ENCODE assay signal across 8 cellular contexts in genomic region chr6:6696867-6697531, GRCh38.
DNase-seq lines count a peak whose midpoint lies in the region; ATAC-seq and TF ChIP-seq lines count a peak whose summit lies in the region.

No MANE protein-coding gene starts in this region.

- no peaks in the 10 kb centered on the region for H3K27me3 ChIP-seq in ascending aorta

- H3K4me1 Mint-ChIP-seq in immature natural killer cell, result no peaks in the 10 kb centered on the region

- H3K27ac Mint-ChIP-seq in immature natural killer cell, result no peak overlapping the region

- no peak overlapping the region for H3K4me3 ChIP-seq in AG09309 (ENCODE audit: control insufficient read depth, low read depth, low read length)
- H3K4me3 ChIP-seq in GM12875 (ENCODE audit: low read depth, low read length), result no peak overlapping the region
- H3K4me3 ChIP-seq in ascending aorta, result no peak overlapping the region

- no peak for ATAC-seq in HG02588 (IDR thresholded peaks at IDR 0.05; ENCODE audit: unreplicated experiment)

- intact Hi-C loops in ascending aorta (cut with DNase I), result no loop called here

- peaks cover 0 to 3% (median 1%) of the 10 kb centered on the region in 3 donors for H3K27me3 Mint-ChIP-seq in immature natural killer cell (ENCODE audit: low read depth in 3 of 3)

- H3K4me1 ChIP-seq in ascending aorta, result peaks cover 6 to 13% of the 10 kb centered on the region in 2 donors

- TF ChIP-seq CTCF in AG09309 (IDR thresholded peaks at IDR 0.05; ENCODE audit: control insufficient read depth, insufficient read depth, low read depth, low read length, missing control alignments), result peak; percentile 70
- TF ChIP-seq CTCF in GM12875 (IDR thresholded peaks at IDR 0.05; ENCODE audit: borderline replicate concordance, insufficient read depth, low read depth, low read length), result peak; percentile 68
- TF ChIP-seq CTCF in ascending aorta (IDR thresholded peaks at IDR 0.05), result peak; percentile 9 to 44 (median 23)

- H3K36me3 Mint-ChIP-seq in immature natural killer cell, result no peaks in the 10 kb centered on the region

- H3K36me3 ChIP-seq in ascending aorta, result no peaks in the 10 kb centered on the region

- no peak for DNase-seq in AG09309 (ENCODE audit: low read depth)
- peak; percentile 6 to 70 for DNase-seq in NCI-H446 (lab: John Stamatoyannopoulos, UW)
- DNase-seq in ascending aorta (ENCODE audit: low spot score in 2 of 2), result no peak
- DNase-seq in inferior parietal cortex (ENCODE audit: extremely low spot score), result peak; percentile 73
- peak; percentile 33 to 37 for DNase-seq in stimulated activated CD8-positive, alpha-beta memory T cell treated with anti-CD3 and anti-CD28 coated beads, Interleukin-2, amount 100 ng/mL, for 48 hours (ENCODE audit: low read depth in 2 of 2)
- DNase-seq in immature natural killer cell, result no peak

- H3K27ac ChIP-seq in ascending aorta, result no peak overlapping the region

- H3K9me3 Mint-ChIP-seq in immature natural killer cell, result no peaks in the 10 kb centered on the region

- H3K4me3 Mint-ChIP-seq in immature natural killer cell, result no peak overlapping the region

- no peaks in the 10 kb centered on the region for H3K9me3 ChIP-seq in ascending aorta

Comparison
In these comparisons a context has a peak if more than half of its experiments do, and no peak if none do; other contexts are left out.
1. DNase-seq: peak in NCI-H446 (2 of 2), inferior parietal cortex (single experiment) and stimulated activated CD8-positive, alpha-beta memory T cell treated with anti-CD3 and anti-CD28 coated beads, Interleukin-2, amount 100 ng/mL, for 48 hours (2 of 2); none in AG09309 (single experiment), ascending aorta (0 of 2) and immature natural killer cell (0 of 3).
2. Peak in every context shown above with its lines, with median percentiles within 50 percentile points of each other: CTCF ChIP-seq.